In genomic region chr6:4613381-4613780, GRCh38 we compare ENCODE assay signal across 20 cellular contexts.
"Had no signal": no experiment of that assay in that cellular context is flagged by ENCODE, and none has a peak within 500 bp of the region (broad histone marks: within the 10 kb centered on the region; RNA-seq: fewer than 3 reads in every experiment).

No MANE protein-coding gene starts in this region.

- H3K9me3 ChIP-seq: ascending aorta, colonic mucosa, left lung, pancreas, suprapubic skin had no signal

- H3K27ac Mint-ChIP-seq: activated naive CD4-positive, alpha-beta T cell treated with anti-CD3 and anti-CD28 coated beads, Interleukin-2, amount 50 U/mL, for 24 hours; endodermal cell; T-helper 17 cell had no signal

- H3K4me3 ChIP-seq: ascending aorta, colonic mucosa, left lung, pancreas, suprapubic skin had no signal

- H3K36me3 Mint-ChIP-seq: activated naive CD4-positive, alpha-beta T cell treated with anti-CD3 and anti-CD28 coated beads, Interleukin-2, amount 50 U/mL, for 24 hours had no signal

- H3K36me3 ChIP-seq: ascending aorta, colonic mucosa, left lung, pancreas, suprapubic skin had no signal

- DNase-seq: activated CD4-positive, alpha-beta T cell treated with anti-CD3 and anti-CD28 coated beads for 1 hour; activated CD4-positive, alpha-beta T cell treated with anti-CD3 and anti-CD28 coated beads, Interleukin-2, amount 50 U/mL, for 4 hours; activated gamma-delta T cell; colonic mucosa; endodermal cell; left lung; mammary epithelial cell; naive B cell; pancreas; stimulated activated CD4-positive, alpha-beta T cell treated with anti-CD3 and anti-CD28 coated beads, Interleukin-1b, Interleukin-23, amount 100 ng/mL, for 48 hours; stimulated activated CD8-positive, alpha-beta memory T cell treated with anti-CD3 and anti-CD28 coated beads, Interleukin-4, amount 100 ng/mL, for 48 hours; stimulated activated naive CD4-positive, alpha-beta T cell treated with Interleukin-2 at 50 U/mL for 16 hours; T-helper 17 cell; trophoblast cell had no signal

- H3K9me3 Mint-ChIP-seq: activated naive CD4-positive, alpha-beta T cell treated with anti-CD3 and anti-CD28 coated beads, Interleukin-2, amount 50 U/mL, for 24 hours; central memory CD8-positive, alpha-beta T cell; endodermal cell had no signal

- H3K4me3 Mint-ChIP-seq: activated naive CD4-positive, alpha-beta T cell treated with anti-CD3 and anti-CD28 coated beads, Interleukin-2, amount 50 U/mL, for 24 hours; central memory CD8-positive, alpha-beta T cell; endodermal cell; naive B cell; T-helper 17 cell had no signal

- H3K27ac ChIP-seq: ascending aorta, epithelial cell of prostate, left lung, pancreas, VCaP had no signal

- ATAC-seq: T-helper 17 cell had no signal

- H3K4me1 Mint-ChIP-seq: endodermal cell, T-helper 17 cell had no signal

- H3K4me1 ChIP-seq: colonic mucosa, left lung, pancreas had no signal

- H3K27me3 ChIP-seq: ascending aorta, colonic mucosa, left lung, pancreas, suprapubic skin had no signal
